In the genomic region with DNA sequence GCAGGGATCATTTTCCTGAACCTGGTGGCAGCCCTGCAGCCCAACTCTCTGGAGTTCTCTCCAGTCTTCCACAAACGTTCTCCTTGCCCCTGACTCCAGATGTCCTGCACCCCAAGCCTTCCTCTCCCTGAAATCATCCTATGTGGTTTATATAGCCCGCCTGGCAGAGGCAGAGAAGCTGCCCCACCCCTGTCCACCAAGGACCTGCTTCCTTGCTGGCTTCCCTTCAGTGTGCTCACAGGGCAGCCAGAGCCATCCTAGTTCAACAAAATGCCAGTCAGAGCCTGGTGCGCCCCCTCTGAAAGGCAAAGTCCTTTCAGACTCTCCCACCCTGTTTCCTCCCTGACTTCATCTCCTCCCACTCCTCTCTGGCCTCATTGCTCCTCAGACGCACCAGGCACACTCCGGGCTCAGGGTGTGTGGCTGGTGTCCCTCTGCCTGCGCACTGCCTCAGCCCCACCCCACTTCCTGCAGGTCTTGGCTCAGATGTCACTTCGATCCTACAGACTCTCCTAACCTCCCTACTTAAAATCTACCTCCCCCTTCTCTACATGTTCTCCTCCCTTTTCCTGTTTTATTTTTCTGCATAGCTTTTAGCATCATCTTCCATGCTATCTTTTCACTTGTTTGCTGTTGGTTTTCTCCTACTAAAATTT, we compare ENCODE assay signal across 10 cellular contexts. TPM values are rescaled to one million over a fixed set of nuclear protein-coding genes. Genes with fewer than 3 reads are reported as not detected.
DNase-seq lines count a peak whose midpoint lies in the region; ATAC-seq and TF ChIP-seq lines count a peak whose summit lies in the region.
"Had no signal": no experiment of that assay in that cellular context is flagged by ENCODE, and none has a peak within 500 bp of the region (broad histone marks: within the 10 kb centered on the region; RNA-seq: fewer than 3 reads in every experiment).

No MANE protein-coding gene starts in this region.

- DNase-seq in BE2C (peak; percentile 33), mesendoderm (peak; percentile 65), NCI-H446 (lab: John Stamatoyannopoulos, UW) (no peak), NCI-H2081 (lab: John Stamatoyannopoulos, UW) (no peak)

- H3K4me3 Mint-ChIP-seq in activated naive CD4-positive, alpha-beta T cell treated with anti-CD3 and anti-CD28 coated beads, Interleukin-2, amount 50 U/mL, for 24 hours, result peak overlapping the region; percentile 1

- no peak overlapping the region for H3K4ac ChIP-seq in mesendoderm (ENCODE audit: low read depth, low read length)

- H3K36me3 ChIP-seq in BE2C (no peaks in the 10 kb centered on the region), HUES6 (ENCODE audit: control insufficient read depth, insufficient read depth, low read length) (no peaks in the 10 kb centered on the region), mesendoderm (ENCODE audit: control insufficient read depth, insufficient read depth, low read length) (no peaks in the 10 kb centered on the region)

- peaks cover 4% of the 10 kb centered on the region for H3K4me1 ChIP-seq in BE2C
- peaks cover 64% of the 10 kb centered on the region for H3K4me1 ChIP-seq in HUES6 (ENCODE audit: control insufficient read depth, insufficient read depth, low read length)
- peaks cover 14% of the 10 kb centered on the region for H3K4me1 ChIP-seq in mesendoderm (ENCODE audit: control insufficient read depth, low read depth, low read length)

- peak overlapping the region; percentile 65 for H3K56ac ChIP-seq in mesendoderm (ENCODE audit: low read length)

- no peak for ATAC-seq in GM21423 (IDR thresholded peaks at IDR 0.05; ENCODE audit: unreplicated experiment)
- no peak for ATAC-seq in HG03196 (IDR thresholded peaks at IDR 0.05; ENCODE audit: unreplicated experiment)

- H2BK120ac ChIP-seq in mesendoderm (ENCODE audit: low read depth, low read length), result no peak overlapping the region

- no peak overlapping the region for H3K23ac ChIP-seq in mesendoderm (ENCODE audit: low read length)

- H3K27me3 ChIP-seq in BE2C (no peaks in the 10 kb centered on the region), HUES6 (ENCODE audit: control insufficient read depth, insufficient read depth, low read length) (no peaks in the 10 kb centered on the region), mesendoderm (ENCODE audit: insufficient read depth, low read length, poor library complexity) (no peaks in the 10 kb centered on the region)

- peaks cover 23% of the 10 kb centered on the region for H3K4me1 Mint-ChIP-seq in activated naive CD4-positive, alpha-beta T cell treated with anti-CD3 and anti-CD28 coated beads, Interleukin-2, amount 50 U/mL, for 24 hours

- no peak overlapping the region for H2BK15ac ChIP-seq in mesendoderm (replicated peaks; ENCODE audit: low read depth)

- H3K27ac ChIP-seq in HUES6 (ENCODE audit: low read depth, low read length), result no peak overlapping the region
- no peak overlapping the region for H3K27ac ChIP-seq in mesendoderm (ENCODE audit: low read depth, low read length)
- H3K27ac ChIP-seq: HL-60, parathyroid adenoma had no signal

- no peak overlapping the region for H3K18ac ChIP-seq in mesendoderm (ENCODE audit: low read length)

- H3K9me3 Mint-ChIP-seq in activated naive CD4-positive, alpha-beta T cell treated with anti-CD3 and anti-CD28 coated beads, Interleukin-2, amount 50 U/mL, for 24 hours, result no peaks in the 10 kb centered on the region

- no peaks in the 10 kb centered on the region for H3K36me3 Mint-ChIP-seq in activated naive CD4-positive, alpha-beta T cell treated with anti-CD3 and anti-CD28 coated beads, Interleukin-2, amount 50 U/mL, for 24 hours

- H3K4me2 ChIP-seq in mesendoderm (ENCODE audit: low read length), result no peak overlapping the region

- no peaks in the 10 kb centered on the region for H3K79me2 ChIP-seq in mesendoderm (ENCODE audit: control insufficient read depth, insufficient read depth, low read length)
- H3K79me2 ChIP-seq: parathyroid adenoma had no signal

- H4K8ac ChIP-seq in mesendoderm (ENCODE audit: low read depth, low read length), result no peak overlapping the region

- H4K5ac ChIP-seq in mesendoderm (ENCODE audit: low read length), result no peak overlapping the region

- peak overlapping the region; percentile 65 for H3K27ac Mint-ChIP-seq in activated naive CD4-positive, alpha-beta T cell treated with anti-CD3 and anti-CD28 coated beads, Interleukin-2, amount 50 U/mL, for 24 hours

- no peak overlapping the region for H3K9ac ChIP-seq in HUES6 (ENCODE audit: low read length)
- peak overlapping the region; percentile 13 for H3K9ac ChIP-seq in mesendoderm (ENCODE audit: low read length)
- H3K9ac ChIP-seq: parathyroid adenoma had no signal

- TF ChIP-seq CTCF in BE2C (IDR thresholded peaks at IDR 0.05; ENCODE audit: low read depth, low read length), result no peak

- no peak overlapping the region for H2AK5ac ChIP-seq in mesendoderm (ENCODE audit: low read length)

- H3K9me3 ChIP-seq in BE2C (no peaks in the 10 kb centered on the region), HUES6 (ENCODE audit: control insufficient read depth, insufficient read depth, low read depth, low read length) (no peaks in the 10 kb centered on the region)

- no peak overlapping the region for H3K4me3 ChIP-seq in BE2C (ENCODE audit: low read depth, low read length)
- H3K4me3 ChIP-seq in HUES6 (ENCODE audit: low read depth, low read length), result 0 out of 2 replicates have a peak overlapping the region, but pooled peaks have one; percentile 6
- no peak overlapping the region for H3K4me3 ChIP-seq in mesendoderm (ENCODE audit: low read length)

- no peaks in the 10 kb centered on the region for H3K79me1 ChIP-seq in mesendoderm (ENCODE audit: low read length)

- H3K27me3 Mint-ChIP-seq in activated naive CD4-positive, alpha-beta T cell treated with anti-CD3 and anti-CD28 coated beads, Interleukin-2, amount 50 U/mL, for 24 hours, result peaks cover 12% of the 10 kb centered on the region

- no CpG with 5 or more reads among the region's 7 CpGs for WGBS in mesendoderm (ENCODE audit: extremely low coverage, insufficient coverage, low lambda C conversion rate)

- H2BK5ac ChIP-seq in mesendoderm (ENCODE audit: low read length), result no peak overlapping the region

RNA-seq across cellular contexts. Expression of gene KBTBD13, which starts 5.9 kb away (rescaled TPM):
- not detected for polyA plus RNA-seq in BE2C (2012; ENCODE audit: insufficient read depth, insufficient read length, low read depth)
- 0.01 TPM for polyA plus RNA-seq in mesendoderm (2013, experiment 1 of 2)
- polyA plus RNA-seq in mesendoderm (2013, experiment 2 of 2), result 0.01 TPM

RNA-seq across cellular contexts. Expression of gene RASL12, which starts 14.6 kb away (rescaled TPM):
- 0.36 TPM for polyA plus RNA-seq in BE2C (2012; ENCODE audit: insufficient read depth, insufficient read length, low read depth)
- polyA plus RNA-seq in mesendoderm (2013, experiment 1 of 2), result 6.4 TPM
- 6.5 TPM for polyA plus RNA-seq in mesendoderm (2013, experiment 2 of 2)

RNA-seq across cellular contexts. Expression of gene UBAP1L, which starts 32.6 kb away (rescaled TPM):
- 4.0 TPM for polyA plus RNA-seq in BE2C (2012; ENCODE audit: insufficient read depth, insufficient read length, low read depth)
- polyA plus RNA-seq in mesendoderm (2013, experiment 1 of 2), result 0.45 TPM
- 0.41 TPM for polyA plus RNA-seq in mesendoderm (2013, experiment 2 of 2)

RNA-seq across cellular contexts. Expression of gene SLC51B, which starts 37.2 kb away (rescaled TPM):
- polyA plus RNA-seq in BE2C (2012; ENCODE audit: insufficient read depth, insufficient read length, low read depth), result not detected
- not detected for polyA plus RNA-seq in mesendoderm (2013, experiment 1 of 2)
- not detected for polyA plus RNA-seq in mesendoderm (2013, experiment 2 of 2)

RNA-seq across cellular contexts. Expression of gene PDCD7, which starts 51.2 kb away (rescaled TPM):
- polyA plus RNA-seq in BE2C (2012; ENCODE audit: insufficient read depth, insufficient read length, low read depth), result 19.6 TPM
- polyA plus RNA-seq in mesendoderm (2013, experiment 1 of 2), result 15.8 TPM
- 16.1 TPM for polyA plus RNA-seq in mesendoderm (2013, experiment 2 of 2)

Comparison
In these comparisons a context has a peak if more than half of its experiments do, and no peak if none do; other contexts are left out.
1. DNase-seq: peak in BE2C (single experiment) and mesendoderm (single experiment); none in NCI-H446 (0 of 2) and NCI-H2081 (0 of 2).